ENCODE assay signal across 1 cellular context in genomic region chr20:62953839-62954703, GRCh38.
TF ChIP-seq lines count a peak whose summit lies in the region.

No MANE protein-coding gene starts in this region.

TF ChIP-seq in H1, 55 proteins besides CTCF, POLR2A, EP300 and RAD21:
- TF ChIP-seq HDAC2 (IDR thresholded peaks at IDR 0.05; ENCODE audit: borderline replicate concordance in 1 of 2, low read depth in 2 of 2, low read length in 2 of 2) = no peak
- TF ChIP-seq CHD1 (IDR thresholded peaks at IDR 0.05; ENCODE audit: low read depth, low read length) = no peak
- no peak for TF ChIP-seq BACH1 (IDR thresholded peaks at IDR 0.05; ENCODE audit: low read length)
- TF ChIP-seq RNF2 (IDR thresholded peaks at IDR 0.05; ENCODE audit: borderline replicate concordance, low read depth, low read length, missing control alignments, poor library complexity, severe bottlenecking) = no peak
- TF ChIP-seq, protein P1, sequence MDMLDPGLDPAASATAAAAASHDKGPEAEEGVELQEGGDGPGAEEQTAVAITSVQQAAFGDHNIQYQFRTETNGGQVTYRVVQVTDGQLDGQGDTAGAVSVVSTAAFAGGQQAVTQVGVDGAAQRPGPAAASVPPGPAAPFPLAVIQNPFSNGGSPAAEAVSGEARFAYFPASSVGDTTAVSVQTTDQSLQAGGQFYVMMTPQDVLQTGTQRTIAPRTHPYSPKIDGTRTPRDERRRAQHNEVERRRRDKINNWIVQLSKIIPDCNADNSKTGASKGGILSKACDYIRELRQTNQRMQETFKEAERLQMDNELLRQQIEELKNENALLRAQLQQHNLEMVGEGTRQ (IDR thresholded peaks at IDR 0.05; ENCODE audit: low read length) = peak; percentile 48; the same call in 1 of the 2 replicates
- TF ChIP-seq CTBP2 (IDR thresholded peaks at IDR 0.05; ENCODE audit: borderline replicate concordance, insufficient read depth, insufficient read length, low read length) = no peak
- TF ChIP-seq MAFK (IDR thresholded peaks at IDR 0.05; ENCODE audit: low read depth, low read length) = no peak
- peak; percentile 15 for TF ChIP-seq ASH2L (IDR thresholded peaks at IDR 0.05; ENCODE audit: low read length)
- no peak for TF ChIP-seq ZNF274 (IDR thresholded peaks at IDR 0.05; ENCODE audit: borderline replicate concordance, extremely low read depth, low read length)
- TF ChIP-seq SIN3A (conservative IDR thresholded peaks at IDR 0.05 in 1 of 2, IDR thresholded peaks at IDR 0.05 in 1 of 2; ENCODE audit: low read depth in 1 of 2, low read length in 2 of 2) = 0 out of 4 replicates have a peak, but pooled peaks of 1 of the 2 experiments have one; percentile 20
- no peak for TF ChIP-seq TAF1 (IDR thresholded peaks at IDR 0.05; ENCODE audit: low read depth, low read length)
- TF ChIP-seq MAX (IDR thresholded peaks at IDR 0.05) = peak; percentile 70
- no peak for TF ChIP-seq SUZ12 (IDR thresholded peaks at IDR 0.05; ENCODE audit: low read length)
- TF ChIP-seq TBP (IDR thresholded peaks at IDR 0.05; ENCODE audit: low read depth, low read length) = no peak
- no peak for TF ChIP-seq TCF12 (IDR thresholded peaks at IDR 0.05; ENCODE audit: low read depth, low read length)
- TF ChIP-seq FOSL1 (IDR thresholded peaks at IDR 0.05; ENCODE audit: insufficient read depth, low read depth, low read length) = no peak
- no peak for TF ChIP-seq ATF2 (IDR thresholded peaks at IDR 0.05; ENCODE audit: low read length)
- no peak; the same call in 1 of the 2 replicates for TF ChIP-seq CREB1 (IDR thresholded peaks at IDR 0.05)
- no peak for TF ChIP-seq BCL11A (IDR thresholded peaks at IDR 0.05; ENCODE audit: low read depth in 2 of 2, low read length in 2 of 2)
- TF ChIP-seq POLR2AphosphoS5 (IDR thresholded peaks at IDR 0.05; ENCODE audit: low read depth, low read length) = no peak
- no peak for TF ChIP-seq NANOG (IDR thresholded peaks at IDR 0.05; ENCODE audit: insufficient read depth, low read depth, low read length, poor library complexity, severe bottlenecking)
- TF ChIP-seq KDM5A (IDR thresholded peaks at IDR 0.05; ENCODE audit: low read length) = no peak
- no peak for TF ChIP-seq KDM1A (IDR thresholded peaks at IDR 0.05; ENCODE audit: borderline replicate concordance, low read length)
- no peak for TF ChIP-seq SIRT6 (IDR thresholded peaks at IDR 0.05; ENCODE audit: low read length)
- TF ChIP-seq RFX5 (IDR thresholded peaks at IDR 0.05; ENCODE audit: borderline replicate concordance, low read depth, low read length) = no peak
- TF ChIP-seq EGR1 (IDR thresholded peaks at IDR 0.05; ENCODE audit: borderline replicate concordance, low read depth, low read length) = no peak
- TF ChIP-seq SP2 (IDR thresholded peaks at IDR 0.05; ENCODE audit: low read length) = no peak
- no peak for TF ChIP-seq NRF1 (IDR thresholded peaks at IDR 0.05; ENCODE audit: low read depth, low read length)
- TF ChIP-seq HDAC6 (IDR thresholded peaks at IDR 0.05; ENCODE audit: low read depth, low read length) = no peak
- no peak for TF ChIP-seq GTF2F1 (IDR thresholded peaks at IDR 0.05; ENCODE audit: borderline replicate concordance, low read depth, low read length)
- TF ChIP-seq, protein P2, sequence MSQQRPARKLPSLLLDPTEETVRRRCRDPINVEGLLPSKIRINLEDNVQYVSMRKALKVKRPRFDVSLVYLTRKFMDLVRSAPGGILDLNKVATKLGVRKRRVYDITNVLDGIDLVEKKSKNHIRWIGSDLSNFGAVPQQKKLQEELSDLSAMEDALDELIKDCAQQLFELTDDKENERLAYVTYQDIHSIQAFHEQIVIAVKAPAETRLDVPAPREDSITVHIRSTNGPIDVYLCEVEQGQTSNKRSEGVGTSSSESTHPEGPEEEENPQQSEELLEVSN (IDR thresholded peaks at IDR 0.05) = peak; percentile 41; the same call in 1 of the 2 replicates
TF ChIP-seq in H1: peak in this region for 5.
